In the genomic region with DNA sequence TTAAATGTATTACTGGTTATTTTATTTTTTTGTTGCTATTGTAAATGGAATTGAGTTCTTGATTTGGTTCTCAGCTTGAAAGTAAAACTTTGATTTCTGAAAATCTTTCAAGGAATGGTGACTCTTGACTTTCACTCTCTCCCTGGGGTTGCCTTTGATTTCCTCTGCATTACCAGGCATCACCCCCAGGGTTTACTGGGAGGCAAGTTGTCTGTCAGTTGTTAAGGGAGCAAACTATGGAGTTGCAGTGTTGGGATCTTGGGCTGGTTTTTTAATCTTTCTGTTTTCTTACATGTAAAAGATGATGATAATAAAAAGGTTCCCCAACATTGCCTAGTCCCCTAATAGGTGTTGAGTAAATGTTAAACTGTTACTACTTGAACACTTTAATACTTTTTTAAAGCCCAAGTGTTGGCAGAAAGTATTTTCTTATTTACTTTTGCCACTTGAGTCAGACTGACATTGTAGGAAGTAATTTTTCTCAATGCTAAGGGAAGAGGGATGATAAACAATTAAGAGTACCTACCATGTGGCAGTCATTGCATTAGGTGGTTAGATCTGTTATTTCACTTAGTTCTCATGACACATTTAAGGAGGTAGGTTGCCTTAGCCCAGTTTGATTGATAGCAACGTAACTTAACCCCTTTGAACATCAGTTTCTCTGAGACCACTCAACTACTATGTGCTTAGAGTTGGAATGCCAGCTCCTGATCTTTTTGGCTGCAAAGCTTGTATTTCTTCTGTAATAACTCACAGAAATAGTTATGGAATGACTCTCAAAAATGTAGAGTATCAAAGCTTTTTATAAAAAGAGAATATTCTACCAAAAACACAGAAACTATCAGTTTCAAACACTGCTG, we compare ENCODE assay signal across 16 cellular contexts.
A peak's percentile ranks its signal among the peaks of the same experiment; 100 is the strongest.
DNase-seq lines count a peak whose midpoint lies in the region; ATAC-seq and TF ChIP-seq lines count a peak whose summit lies in the region.
"Had no signal": no experiment of that assay in that cellular context is flagged by ENCODE, and none has a peak within 500 bp of the region (broad histone marks: within the 10 kb centered on the region; RNA-seq: fewer than 3 reads in every experiment).

No MANE protein-coding gene starts in this region.

- no peak overlapping the region for H3K4me3 Mint-ChIP-seq in activated T-cell treated with anti-CD3 and anti-CD28 coated beads, Interleukin-2, amount 50 U/mL, for 72 hours
- H3K4me3 Mint-ChIP-seq: activated naive CD4-positive, alpha-beta T cell treated with anti-CD3 and anti-CD28 coated beads, Interleukin-2, amount 50 U/mL, for 24 hours; stimulated activated naive CD8-positive, alpha-beta T cell treated with anti-CD3 and anti-CD28 coated beads, Interleukin-15, Interleukin-2, amounts not matched to agents 100 ng/mL and 50 ng/mL, for 24 hours had no signal

- no peak overlapping the region for H2AK9ac ChIP-seq in IMR-90 (replicated peaks; ENCODE audit: low read depth, low read length, poor library complexity)

- no peak overlapping the region for H4K91ac ChIP-seq in IMR-90 (ENCODE audit: insufficient read depth, low read depth, low read length)

- WGBS in IMR-90 (ENCODE audit: extremely low coverage in 2 of 2, insufficient read length in 1 of 2), 2 experiments: no CpG with 5 or more reads among the region's 1 CpG

- H3K4me3 ChIP-seq in AG10803 (ENCODE audit: low read length): no peak overlapping the region
- H3K4me3 ChIP-seq in IMR-90 (ENCODE audit: insufficient read depth, low read depth, low read length): no peak overlapping the region
- no peak overlapping the region for H3K4me3 ChIP-seq in choroid plexus epithelial cell (ENCODE audit: low read depth, low read length)
- H3K4me3 ChIP-seq: esophagus squamous epithelium, SK-N-MC had no signal

- no peak overlapping the region; the same call in 1 of the 2 replicates for H2AK5ac ChIP-seq in IMR-90 (ENCODE audit: low read depth, low read length)

- no peak overlapping the region for H2BK120ac ChIP-seq in IMR-90 (ENCODE audit: low read depth, low read length)

- in situ Hi-C loops in IMR-90 (cut with MboI; ENCODE audit: low sequenced_read_pairs): no loop called here

- H3K4ac ChIP-seq in IMR-90 (ENCODE audit: low read depth, low read length): peak overlapping the region; percentile 31; the same call in 1 of the 2 replicates

- peaks cover 56 to 68% of the 10 kb centered on the region in 2 experiments for H3K79me1 ChIP-seq in IMR-90 (ENCODE audit: low read depth in 1 of 2, low read length in 2 of 2)

- peaks cover 1 to 2% of the 10 kb centered on the region in 2 donors for H3K9me3 Mint-ChIP-seq in activated T-cell treated with anti-CD3 and anti-CD28 coated beads, Interleukin-2, amount 50 U/mL, for 72 hours
- H3K9me3 Mint-ChIP-seq: activated naive CD4-positive, alpha-beta T cell treated with anti-CD3 and anti-CD28 coated beads, Interleukin-2, amount 50 U/mL, for 24 hours had no signal

- intact Hi-C loops in IMR-90 (cut with micrococcal nuclease): no loop called here

- peak overlapping the region in 1 of 2 experiments; percentile 47; a peak in 2 of 4 replicates for H4K8ac ChIP-seq in IMR-90 (ENCODE audit: low read depth in 2 of 2, low read length in 2 of 2)

- peaks cover 4% of the 10 kb centered on the region for H3K9me1 ChIP-seq in IMR-90 (ENCODE audit: insufficient read depth, low read length)

- H3K56ac ChIP-seq in IMR-90 (ENCODE audit: extremely low read depth, insufficient read depth, low read length): no peak overlapping the region

- H2BK15ac ChIP-seq in IMR-90 (ENCODE audit: low read depth, low read length): no peak overlapping the region

- H4K5ac ChIP-seq in IMR-90 (ENCODE audit: low read depth, low read length): no peak overlapping the region

- H2BK20ac ChIP-seq in IMR-90 (ENCODE audit: low read depth, low read length): 0 out of 2 replicates have a peak overlapping the region, but pooled peaks have one; percentile 65

- DNase-seq in AG10803 (ENCODE audit: low read depth) (peak; percentile 26), IMR-90 (peak; percentile 45), choroid plexus epithelial cell (ENCODE audit: low read depth) (no peak), left kidney (ENCODE audit: low read depth, low spot score) (peak; percentile 68), erythroblast (lab: John Stamatoyannopoulos, UW) (no peak)
- no peak for DNase-seq in effector CD4-positive, alpha-beta T cell
- no peak for DNase-seq in activated T-cell treated with anti-CD3 and anti-CD28 coated beads, Interleukin-2, amount 50 U/mL, for 72 hours
- DNase-seq: C1 segment of cervical spinal cord, esophagus squamous epithelium, MV-4-11, NCI-H2107 had no signal

- H3K23ac ChIP-seq in IMR-90 (ENCODE audit: low read depth, low read length): no peak overlapping the region

- H3K27ac ChIP-seq in IMR-90 (ENCODE audit: insufficient read depth, low read length): no peak overlapping the region
- H3K27ac ChIP-seq: esophagus squamous epithelium, SK-N-MC had no signal

- dilution Hi-C loops in IMR-90 (cut with HindIII; ENCODE audit: low sequenced_read_pairs, unreplicated experiment): no loop called here

- no peaks in the 10 kb centered on the region for H3K36me3 ChIP-seq in IMR-90 (ENCODE audit: control insufficient read depth, insufficient read depth, low read length)
- H3K36me3 ChIP-seq: esophagus squamous epithelium had no signal

- H3K14ac ChIP-seq in IMR-90 (replicated peaks; ENCODE audit: low read depth, low read length): peak overlapping the region; percentile 16; the same call in 1 of the 2 replicates

- no peaks in the 10 kb centered on the region for H3K36me3 Mint-ChIP-seq in activated T-cell treated with anti-CD3 and anti-CD28 coated beads, Interleukin-2, amount 50 U/mL, for 72 hours (ENCODE audit: insufficient read depth in 2 of 2)
- H3K36me3 Mint-ChIP-seq: activated naive CD4-positive, alpha-beta T cell treated with anti-CD3 and anti-CD28 coated beads, Interleukin-2, amount 50 U/mL, for 24 hours had no signal

- peak overlapping the region; percentile 28 for H2BK5ac ChIP-seq in IMR-90 (ENCODE audit: low read depth, low read length, poor library complexity, severe bottlenecking)

- TF ChIP-seq POLR2A in IMR-90 (IDR thresholded peaks at IDR 0.05; ENCODE audit: low read depth, low read length) (no peak), erythroblast (IDR thresholded peaks at IDR 0.05; ENCODE audit: low read length) (no peak)

- no peaks in the 10 kb centered on the region for H4K20me1 ChIP-seq in IMR-90 (ENCODE audit: insufficient read depth, low read length)

- peak overlapping the region; percentile 22; the same call in 1 of the 2 replicates for H3K4me2 ChIP-seq in IMR-90 (ENCODE audit: low read depth, low read length)

- TF ChIP-seq CTCF in AG10803 (conservative IDR thresholded peaks at IDR 0.05; ENCODE audit: low read length): peak; percentile 35
- TF ChIP-seq CTCF in IMR-90 (conservative IDR thresholded peaks at IDR 0.05; ENCODE audit: low read depth, low read length): peak; percentile 17; the same call in 1 of the 2 replicates
- peak; percentile 38 for TF ChIP-seq CTCF in choroid plexus epithelial cell (conservative IDR thresholded peaks at IDR 0.05; ENCODE audit: low read depth, low read length)

- CTCF ChIA-PET in IMR-90 (lab: Yijun Ruan, JAX): interaction anchor here (0.5 to 0.9 kb wide), 2 partner anchors 72 to 147 kb away, joined by 3 read pairs; no protein-coding TSS in a partner anchor

- TF ChIP-seq RAD21 in IMR-90 (IDR thresholded peaks at IDR 0.05; ENCODE audit: low read length): no peak

- no peak overlapping the region for H3K27ac Mint-ChIP-seq in activated T-cell treated with anti-CD3 and anti-CD28 coated beads, Interleukin-2, amount 50 U/mL, for 72 hours
- H3K27ac Mint-ChIP-seq: activated naive CD4-positive, alpha-beta T cell treated with anti-CD3 and anti-CD28 coated beads, Interleukin-2, amount 50 U/mL, for 24 hours; stimulated activated naive CD8-positive, alpha-beta T cell treated with anti-CD3 and anti-CD28 coated beads, Interleukin-15, Interleukin-2, amounts not matched to agents 100 ng/mL and 50 ng/mL, for 24 hours had no signal

- H3K4me1 Mint-ChIP-seq in activated T-cell treated with anti-CD3 and anti-CD28 coated beads, Interleukin-2, amount 50 U/mL, for 72 hours (ENCODE audit: low read depth): peaks cover 7% of the 10 kb centered on the region
- H3K4me1 Mint-ChIP-seq: activated naive CD4-positive, alpha-beta T cell treated with anti-CD3 and anti-CD28 coated beads, Interleukin-2, amount 50 U/mL, for 24 hours had no signal

- no peaks in the 10 kb centered on the region for H3K27me3 ChIP-seq in IMR-90 (ENCODE audit: control insufficient read depth, insufficient read depth, low read length)

- H3K27me3 Mint-ChIP-seq in activated T-cell treated with anti-CD3 and anti-CD28 coated beads, Interleukin-2, amount 50 U/mL, for 72 hours (ENCODE audit: low read depth): peaks cover 5% of the 10 kb centered on the region

- H2AFZ ChIP-seq in IMR-90 (replicated peaks; ENCODE audit: low read length, poor library complexity): no peak overlapping the region

- no peaks in the 10 kb centered on the region for H3K9me3 ChIP-seq in IMR-90 (ENCODE audit: control insufficient read depth, insufficient read depth, low read length)
- H3K9me3 ChIP-seq: esophagus squamous epithelium had no signal

- H3K4me1 ChIP-seq in IMR-90 (ENCODE audit: control insufficient read depth, insufficient read depth, low read length): peaks cover 10% of the 10 kb centered on the region

- POLR2A ChIA-PET in IMR-90 (lab: Charles Lee; ENCODE audit: unreplicated experiment): no interaction called here

- H3K18ac ChIP-seq in IMR-90 (ENCODE audit: low read depth, low read length): peak overlapping the region; percentile 57

- ATAC-seq in IMR-90 (ENCODE audit: low read depth): peak; percentile 66
- no peak for ATAC-seq in activated T-cell treated with anti-CD3 and anti-CD28 coated beads, Interleukin-2, amount 50 U/mL, for 72 hours (replicated peaks in 1 of 2)
- ATAC-seq in activated CD4-positive, CD25-positive, alpha-beta regulatory T cell treated with anti-CD3 and anti-CD28 coated beads, Interleukin-2, amount 50 U/mL, for 24 hours: no peak
- ATAC-seq: sciatic nerve had no signal

- no TSS peak for BruUV-seq in IMR-90 (replicated peaks; lab: Mats Ljungman, UMichigan)

- H3K9ac ChIP-seq in IMR-90 (ENCODE audit: low read depth, low read length): no peak overlapping the region

TF ChIP-seq in IMR-90, 13 proteins besides CTCF, POLR2A, EP300 and RAD21:
- no peak for TF ChIP-seq SMC3 (IDR thresholded peaks at IDR 0.05; ENCODE audit: low read depth, low read length)
- no peak for TF ChIP-seq NFE2L2 (IDR thresholded peaks at IDR 0.05; ENCODE audit: low read depth, low read length)
- no peak for TF ChIP-seq MAZ (IDR thresholded peaks at IDR 0.05; ENCODE audit: borderline replicate concordance, low read depth, low read length)
- TF ChIP-seq, protein P1, sequence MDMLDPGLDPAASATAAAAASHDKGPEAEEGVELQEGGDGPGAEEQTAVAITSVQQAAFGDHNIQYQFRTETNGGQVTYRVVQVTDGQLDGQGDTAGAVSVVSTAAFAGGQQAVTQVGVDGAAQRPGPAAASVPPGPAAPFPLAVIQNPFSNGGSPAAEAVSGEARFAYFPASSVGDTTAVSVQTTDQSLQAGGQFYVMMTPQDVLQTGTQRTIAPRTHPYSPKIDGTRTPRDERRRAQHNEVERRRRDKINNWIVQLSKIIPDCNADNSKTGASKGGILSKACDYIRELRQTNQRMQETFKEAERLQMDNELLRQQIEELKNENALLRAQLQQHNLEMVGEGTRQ (IDR thresholded peaks at IDR 0.05; ENCODE audit: low read depth, low read length): no peak
- TF ChIP-seq CEBPB (IDR thresholded peaks at IDR 0.05; ENCODE audit: low read depth, low read length): no peak
TF ChIP-seq in IMR-90: peak in this region for 0.

Comparison
In these comparisons a context has a peak if more than half of its experiments do, and no peak if none do; other contexts are left out.
1. DNase-seq: peak in AG10803 (single experiment), IMR-90 (single experiment) and left kidney (single experiment); none in choroid plexus epithelial cell (single experiment), effector CD4-positive, alpha-beta T cell (single experiment), erythroblast (0 of 2) and activated T-cell treated with anti-CD3 and anti-CD28 coated beads, Interleukin-2, amount 50 U/mL, for 72 hours (0 of 2).
2. Peak in every context shown above with its lines, with median percentiles within 50 percentile points of each other: CTCF ChIP-seq.